10 cellular contexts compared by ENCODE assay signal in genomic region chr7:155356323-155357105, GRCh38. TPM values are rescaled to one million over a fixed set of nuclear protein-coding genes. Genes with fewer than 3 reads are reported as not detected.
DNase-seq lines count a peak whose midpoint lies in the region; ATAC-seq, FAIRE-seq and TF ChIP-seq lines count a peak whose summit lies in the region.
"Had no signal": no experiment of that assay in that cellular context is flagged by ENCODE, and none has a peak within 500 bp of the region (broad histone marks: within the 10 kb centered on the region; RNA-seq: fewer than 3 reads in every experiment).

No MANE protein-coding gene starts in this region.

- dilution Hi-C loops in keratinocyte (cut with MboI; ENCODE audit: extremely low pct_ligation_motif_present, low sequenced_read_pairs), result no loop called here

- FAIRE-seq in keratinocyte (lab: Jason Lieb, UNC), result no peak

- H2AFZ ChIP-seq in keratinocyte (ENCODE audit: control insufficient read depth, low read length), result no peak overlapping the region

- H3K4me2 ChIP-seq in keratinocyte (ENCODE audit: control insufficient read depth, extremely low read depth, insufficient read depth, low read depth, low read length), result no peak overlapping the region

- H3K79me2 ChIP-seq in keratinocyte (ENCODE audit: control insufficient read depth, insufficient read depth, low read length), result no peaks in the 10 kb centered on the region

- H3K9me3 Mint-ChIP-seq in activated CD8-positive, alpha-beta memory T cell treated with anti-CD3 and anti-CD28 coated beads, Interleukin-2, amount 10 ng/mL, durations not matched to agents 7 days and 5 days (ENCODE audit: low read depth), result peaks cover 5% of the 10 kb centered on the region

- peaks cover 2% of the 10 kb centered on the region for H3K9me3 ChIP-seq in keratinocyte (ENCODE audit: control insufficient read depth, low read depth, low read length)
- H3K9me3 ChIP-seq: SJSA1 had no signal

- H3K9ac ChIP-seq in keratinocyte (ENCODE audit: control insufficient read depth, extremely low read depth, insufficient read depth, low read length), result no peak overlapping the region

- H3K36me3 Mint-ChIP-seq in activated CD8-positive, alpha-beta memory T cell treated with anti-CD3 and anti-CD28 coated beads, Interleukin-2, amount 10 ng/mL, durations not matched to agents 7 days and 5 days, result no peaks in the 10 kb centered on the region

- H3K4me1 ChIP-seq in keratinocyte (ENCODE audit: control insufficient read depth, extremely low read depth, insufficient read depth, low read length), result no peaks in the 10 kb centered on the region
- H3K4me1 ChIP-seq: SJSA1 had no signal

- peak; percentile 26 for DNase-seq in Ammon's horn (ENCODE audit: low spot score)
- DNase-seq in H4 (ENCODE audit: low spot score), result peak; percentile 62
- DNase-seq in RWPE1 (ENCODE audit: low spot score), result no peak
- DNase-seq in keratinocyte (ENCODE audit: low read depth, low spot score), result no peak
- no peak for DNase-seq in AG08396 (ENCODE audit: low spot score)
- no peak for DNase-seq in activated CD8-positive, alpha-beta memory T cell treated with anti-CD3 and anti-CD28 coated beads, Interleukin-2, amount 10 ng/mL, durations not matched to agents 7 days and 5 days
- no peak for DNase-seq in activated CD4-positive, alpha-beta T cell treated with anti-CD3 and anti-CD28 coated beads, Interleukin-2, amount 50 U/mL, for 48 hours
- DNase-seq: central memory CD4-positive, alpha-beta T cell had no signal

- peaks cover 10% of the 10 kb centered on the region for H3K27me3 Mint-ChIP-seq in activated CD8-positive, alpha-beta memory T cell treated with anti-CD3 and anti-CD28 coated beads, Interleukin-2, amount 10 ng/mL, durations not matched to agents 7 days and 5 days

- H3K36me3 ChIP-seq in keratinocyte (ENCODE audit: control insufficient read depth in 2 of 2, extremely low read depth in 1 of 2, insufficient read depth in 2 of 2, low read length in 2 of 2), result no peaks in the 10 kb centered on the region
- H3K36me3 ChIP-seq: SJSA1 had no signal

- no peak for ATAC-seq in HG02610 (IDR thresholded peaks at IDR 0.05; ENCODE audit: unreplicated experiment)
- no peak for ATAC-seq in activated CD8-positive, alpha-beta memory T cell treated with anti-CD3 and anti-CD28 coated beads, Interleukin-2, amount 10 ng/mL, durations not matched to agents 7 days and 5 days

- no peaks in the 10 kb centered on the region for H3K4me1 Mint-ChIP-seq in activated CD8-positive, alpha-beta memory T cell treated with anti-CD3 and anti-CD28 coated beads, Interleukin-2, amount 10 ng/mL, durations not matched to agents 7 days and 5 days

- no peaks in the 10 kb centered on the region for H4K20me1 ChIP-seq in keratinocyte (ENCODE audit: control insufficient read depth, extremely low read depth, insufficient read depth, low read length)

- CTCF ChIA-PET in RWPE1 (lab: Yijun Ruan, JAX), result interaction anchor here (0.6 to 2.1 kb wide), 9 partner anchors 8 to 1868 kb away, joined by 3 to 7 read pairs (median 3); no protein-coding TSS in a partner anchor
- CTCF ChIA-PET in activated CD8-positive, alpha-beta memory T cell treated with anti-CD3 and anti-CD28 coated beads, Interleukin-2, amount 10 ng/mL, durations not matched to agents 7 days and 5 days (lab: Charles Lee), result interaction anchor here (0.9 to 2.0 kb wide), 6 partner anchors 12 to 444 kb away, joined by 3 to 8 read pairs (median 4); no protein-coding TSS in a partner anchor

- no peak overlapping the region for H3K4me3 Mint-ChIP-seq in activated CD8-positive, alpha-beta memory T cell treated with anti-CD3 and anti-CD28 coated beads, Interleukin-2, amount 10 ng/mL, durations not matched to agents 7 days and 5 days

- peak; percentile 26; the same call in 1 of the 2 replicates for TF ChIP-seq CTCF in RWPE1 (conservative IDR thresholded peaks at IDR 0.05; ENCODE audit: low read depth)
- TF ChIP-seq CTCF in keratinocyte (optimal IDR thresholded peaks at IDR 0.05 in 1 of 3, IDR thresholded peaks at IDR 0.05 in 1 of 3, conservative IDR thresholded peaks at IDR 0.05 in 1 of 3; ENCODE audit: extremely low read depth in 1 of 3, insufficient read depth in 2 of 3, low read length in 3 of 3), result peak; percentile 25 to 30 (median 27)

- H3K27ac Mint-ChIP-seq in activated CD8-positive, alpha-beta memory T cell treated with anti-CD3 and anti-CD28 coated beads, Interleukin-2, amount 10 ng/mL, durations not matched to agents 7 days and 5 days, result no peak overlapping the region

- H3K9me1 ChIP-seq in keratinocyte (ENCODE audit: control insufficient read depth, extremely low read depth, insufficient read depth, low read length), result no peaks in the 10 kb centered on the region

- H3K27ac ChIP-seq in RWPE1 (no peak overlapping the region), keratinocyte (ENCODE audit: control insufficient read depth, insufficient read depth, low read length) (no peak overlapping the region)
- H3K27ac ChIP-seq: SJSA1 had no signal

- POLR2A ChIA-PET in RWPE1 (lab: Yijun Ruan, JAX; ENCODE audit: low non-redundant PET), result no interaction called here

- peaks cover 16% of the 10 kb centered on the region for H3K27me3 ChIP-seq in keratinocyte (ENCODE audit: control insufficient read depth, extremely low read depth, insufficient read depth, low read length)

- no peak overlapping the region for H3K4me3 ChIP-seq in keratinocyte (ENCODE audit: control insufficient read depth in 2 of 3, extremely low read depth in 1 of 3, insufficient read depth in 2 of 3, low read depth in 1 of 3, low read length in 3 of 3)
- H3K4me3 ChIP-seq: SJSA1 had no signal

RNA-seq across cellular contexts. Expression of gene INSIG1, which starts 58.8 kb away (rescaled TPM):
- 183 and 213 TPM in 2 replicates for total RNA-seq in H4 (2014; rRNA removed; shearing (Covaris generic))
- polyA plus RNA-seq in keratinocyte, result 62.2 to 115 TPM (median 104 TPM) in 3 replicates
- polyA plus RNA-seq in keratinocyte (2011; ENCODE audit: low read depth), result 45.2 TPM
- 56.1 and 81.7 TPM in 2 replicates for polyA plus RNA-seq in keratinocyte (2011; cell fraction: cytosol; rRNA removed)
- 98.9 and 108 TPM in 2 replicates for polyA plus RNA-seq in keratinocyte (2011; cell fraction: nucleus; rRNA removed)
- polyA plus RNA-seq in keratinocyte (2012; ENCODE audit: low replicate concordance), result 40.6 and 90.7 TPM in 2 replicates
- 68.5 to 127 TPM (median 102 TPM) in 3 replicates for polyA minus RNA-seq in keratinocyte
- 89.0 TPM for polyA minus RNA-seq in keratinocyte (2011; cell fraction: cytosol; rRNA and poly(A)+ RNA removed)
- polyA minus RNA-seq in keratinocyte (2011; cell fraction: nucleus; rRNA and poly(A)+ RNA removed), result 118 and 127 TPM in 2 replicates
- total RNA-seq in activated CD8-positive, alpha-beta memory T cell treated with anti-CD3 and anti-CD28 coated beads, Interleukin-2, amount 10 ng/mL, durations not matched to agents 7 days and 5 days, result 100 to 1,000 TPM; 145 to 164 TPM

Comparison
In these comparisons a context has a peak if more than half of its experiments do, and no peak if none do; other contexts are left out.
1. DNase-seq: peak in Ammon's horn (single experiment) and H4 (single experiment); none in RWPE1 (single experiment), keratinocyte (single experiment), AG08396 (single experiment), activated CD8-positive, alpha-beta memory T cell treated with anti-CD3 and anti-CD28 coated beads, Interleukin-2, amount 10 ng/mL, durations not matched to agents 7 days and 5 days (single experiment) and activated CD4-positive, alpha-beta T cell treated with anti-CD3 and anti-CD28 coated beads, Interleukin-2, amount 50 U/mL, for 48 hours (0 of 2).